ENCODE assay signal across 11 cellular contexts in genomic region chr2:95530734-95531133, GRCh38. TPM values are rescaled to one million over a fixed set of nuclear protein-coding genes. Genes with fewer than 3 reads are reported as not detected.
A peak's percentile ranks its signal among the peaks of the same experiment; 100 is the strongest.
DNase-seq lines count a peak whose midpoint lies in the region; ATAC-seq and TF ChIP-seq lines count a peak whose summit lies in the region.
"Had no signal": no experiment of that assay in that cellular context is flagged by ENCODE, and none has a peak within 500 bp of the region (broad histone marks: within the 10 kb centered on the region; RNA-seq: fewer than 3 reads in every experiment).

No MANE protein-coding gene starts in this region.

- 96% methylated on average over 9 of the region's 9 CpGs for WGBS in prostate gland

- H3K27ac ChIP-seq in colonic mucosa (no peak overlapping the region), prostate gland (no peak overlapping the region)

- H3K36me3 Mint-ChIP-seq in activated B cell treated with CpG ODN at 0.5 μM for 24 hours (ENCODE audit: low read depth), result peaks cover 17% of the 10 kb centered on the region

- no peak for TF ChIP-seq POLR2A in prostate gland (IDR thresholded peaks at IDR 0.05)

- H3K9ac ChIP-seq in colonic mucosa (ENCODE audit: low read depth in 2 of 2, low read length in 2 of 2), result no peak overlapping the region

- no peak overlapping the region for H3K27ac Mint-ChIP-seq in activated B cell treated with CpG ODN at 0.5 μM for 24 hours
- H3K27ac Mint-ChIP-seq in stimulated activated naive CD8-positive, alpha-beta T cell treated with anti-CD3 and anti-CD28 coated beads, Interleukin-15, amount 100 ng/mL, for 72 hours, result no peak overlapping the region
- H3K27ac Mint-ChIP-seq: activated naive CD4-positive, alpha-beta T cell treated with anti-CD3 and anti-CD28 coated beads, Interleukin-2, amount 50 U/mL, for 24 hours; memory B cell had no signal

- ATAC-seq in HG02798 (IDR thresholded peaks at IDR 0.05; ENCODE audit: poor library complexity, unreplicated experiment), result peak; percentile 67
- peak; percentile 70 for ATAC-seq in activated B cell treated with CpG ODN at 0.5 μM for 24 hours (ENCODE audit: low read depth)
- ATAC-seq in stimulated activated naive CD8-positive, alpha-beta T cell treated with anti-CD3 and anti-CD28 coated beads, Interleukin-15, amount 100 ng/mL, for 72 hours, result peak; percentile 24

- H3K4me1 ChIP-seq in colonic mucosa (no peaks in the 10 kb centered on the region), prostate gland (replicated peaks) (peaks cover 6% of the 10 kb centered on the region)

- no peaks in the 10 kb centered on the region for H3K36me3 ChIP-seq in colonic mucosa
- no peaks in the 10 kb centered on the region for H3K36me3 ChIP-seq in prostate gland

- H3K27me3 Mint-ChIP-seq in activated B cell treated with CpG ODN at 0.5 μM for 24 hours, result no peaks in the 10 kb centered on the region
- H3K27me3 Mint-ChIP-seq in stimulated activated naive CD8-positive, alpha-beta T cell treated with anti-CD3 and anti-CD28 coated beads, Interleukin-15, amount 100 ng/mL, for 72 hours, result no peaks in the 10 kb centered on the region
- H3K27me3 Mint-ChIP-seq: memory B cell had no signal

- DNase-seq in stimulated activated CD4-positive, alpha-beta T cell treated with anti-CD3 and anti-CD28 coated beads, Interleukin-12 subunit alpha, Interleukin-12 subunit beta, amount 100 ng/mL, for 48 hours (ENCODE audit: low read depth in 2 of 3, low spot score in 1 of 3), result peak in 2 of 3 donors; percentile 26 to 37
- no peak for DNase-seq in stimulated activated CD4-positive, alpha-beta T cell treated with anti-CD3 and anti-CD28 coated beads, Interleukin-2, amount 100 ng/mL, for 48 hours
- DNase-seq in activated B cell treated with CpG ODN at 0.5 μM for 24 hours (no peak), colonic mucosa (no peak), retina (no peak), prostate gland (ENCODE audit: low spot score) (no peak)
- no peak for DNase-seq in stimulated activated naive CD8-positive, alpha-beta T cell treated with anti-CD3 and anti-CD28 coated beads, Interleukin-15, amount 100 ng/mL, for 72 hours
- DNase-seq: NCI-H1694 treated with DMSO at 0.1 percent for 48 hours had no signal

- H3K4me1 Mint-ChIP-seq in activated B cell treated with CpG ODN at 0.5 μM for 24 hours, result peaks cover 34% of the 10 kb centered on the region
- H3K4me1 Mint-ChIP-seq in stimulated activated naive CD8-positive, alpha-beta T cell treated with anti-CD3 and anti-CD28 coated beads, Interleukin-15, amount 100 ng/mL, for 72 hours, result peaks cover 13% of the 10 kb centered on the region

- H3K9me3 Mint-ChIP-seq in activated B cell treated with CpG ODN at 0.5 μM for 24 hours, result no peaks in the 10 kb centered on the region
- peaks cover 8 to 27% of the 10 kb centered on the region in 2 donors for H3K9me3 Mint-ChIP-seq in stimulated activated naive CD8-positive, alpha-beta T cell treated with anti-CD3 and anti-CD28 coated beads, Interleukin-15, amount 100 ng/mL, for 72 hours
- H3K9me3 Mint-ChIP-seq: memory B cell had no signal

- no peaks in the 10 kb centered on the region for H3K27me3 ChIP-seq in colonic mucosa
- H3K27me3 ChIP-seq in prostate gland (replicated peaks; ENCODE audit: insufficient read depth), result no peaks in the 10 kb centered on the region

- TF ChIP-seq CTCF in activated B cell treated with CpG ODN at 0.5 μM for 24 hours (IDR thresholded peaks at IDR 0.05) (no peak), colonic mucosa (IDR thresholded peaks at IDR 0.05) (no peak), prostate gland (IDR thresholded peaks at IDR 0.05) (no peak)

- H3K9me3 ChIP-seq in colonic mucosa (no peaks in the 10 kb centered on the region), prostate gland (no peaks in the 10 kb centered on the region)

- H3K4me3 ChIP-seq in colonic mucosa (no peak overlapping the region), prostate gland (no peak overlapping the region)

- intact Hi-C loops in activated B cell treated with CpG ODN at 0.5 μM for 24 hours (cut with micrococcal nuclease), result loop anchor here (1.0 kb wide), 1 partner anchor 9 kb away; no protein-coding TSS in a partner anchor
- intact Hi-C loops in colonic mucosa (cut with DNase I), result no loop called here
- intact Hi-C loops in prostate gland (cut with DNase I), result no loop called here

- CTCF ChIA-PET in activated B cell treated with CpG ODN at 0.5 μM for 24 hours (lab: Charles Lee), result no interaction called here

- POLR2A ChIA-PET in activated B cell treated with CpG ODN at 0.5 μM for 24 hours (lab: Charles Lee), result no interaction called here

- H3K4me3 Mint-ChIP-seq in activated B cell treated with CpG ODN at 0.5 μM for 24 hours, result no peak overlapping the region
- H3K4me3 Mint-ChIP-seq in stimulated activated naive CD8-positive, alpha-beta T cell treated with anti-CD3 and anti-CD28 coated beads, Interleukin-15, amount 100 ng/mL, for 72 hours, result no peak overlapping the region
- H3K4me3 Mint-ChIP-seq: activated naive CD4-positive, alpha-beta T cell treated with anti-CD3 and anti-CD28 coated beads, Interleukin-2, amount 50 U/mL, for 24 hours; memory B cell had no signal

RNA-seq across cellular contexts. Expression of gene TRIM43B, which starts 46.2 kb away (rescaled TPM):
- total RNA-seq in activated B cell treated with CpG ODN at 0.5 μM for 24 hours, result not detected in 2 replicates
- not detected for total RNA-seq in colonic mucosa
- under 1 TPM in 1 of 2 donors, not detected in 1; 0.62 TPM for total RNA-seq in prostate gland

Comparison
In these comparisons a context has a peak if more than half of its experiments do, and no peak if none do; other contexts are left out.
1. DNase-seq: peak in stimulated activated CD4-positive, alpha-beta T cell treated with anti-CD3 and anti-CD28 coated beads, Interleukin-12 subunit alpha, Interleukin-12 subunit beta, amount 100 ng/mL, for 48 hours (2 of 3); none in stimulated activated CD4-positive, alpha-beta T cell treated with anti-CD3 and anti-CD28 coated beads, Interleukin-2, amount 100 ng/mL, for 48 hours (0 of 2), activated B cell treated with CpG ODN at 0.5 μM for 24 hours (single experiment), stimulated activated naive CD8-positive, alpha-beta T cell treated with anti-CD3 and anti-CD28 coated beads, Interleukin-15, amount 100 ng/mL, for 72 hours (0 of 2), colonic mucosa (single experiment), retina (single experiment) and prostate gland (single experiment).
2. Peak in every context shown above with its lines, with median percentiles within 50 percentile points of each other: ATAC-seq.